In genomic region chr14:25526290-25526689, GRCh38 we compare ENCODE assay signal across 7 cellular contexts.
"Had no signal": no experiment of that assay in that cellular context is flagged by ENCODE, and none has a peak within 500 bp of the region (broad histone marks: within the 10 kb centered on the region; RNA-seq: fewer than 3 reads in every experiment).

No MANE protein-coding gene starts in this region.

- H3K4me3 ChIP-seq: K562 had no signal

- FAIRE-seq: HTR-8/SVneo, K562 had no signal

- ATAC-seq: K562 had no signal

- H3K4me2 ChIP-seq: KMS-11 had no signal

- H3K9ac ChIP-seq: KMS-11 had no signal

- H3K27ac ChIP-seq: HL-60, KMS-11 had no signal

- DNase-seq: IMR-90, KBM-7, KG1 had no signal
